14 cellular contexts compared by ENCODE assay signal in genomic region chr9:68505681-68506409, GRCh38. TPM values are rescaled to one million over a fixed set of nuclear protein-coding genes. Genes with fewer than 3 reads are reported as not detected.
DNase-seq lines count a peak whose midpoint lies in the region; ATAC-seq, FAIRE-seq and TF ChIP-seq lines count a peak whose summit lies in the region.
"Had no signal": no experiment of that assay in that cellular context is flagged by ENCODE, and none has a peak within 500 bp of the region (broad histone marks: within the 10 kb centered on the region; RNA-seq: fewer than 3 reads in every experiment).

No MANE protein-coding gene starts in this region.

- no peak overlapping the region for H3K4me2 ChIP-seq in neural progenitor cell

- peak; percentile 4 for FAIRE-seq in GM19239 (lab: Jason Lieb, UNC)
- FAIRE-seq: TTC549 had no signal

- no peak overlapping the region for H3K27ac Mint-ChIP-seq in neural progenitor cell
- H3K27ac Mint-ChIP-seq: stimulated activated effector memory CD8-positive, alpha-beta T cell treated with anti-CD3 and anti-CD28 coated beads, Interleukin-12 subunit alpha, Interleukin-12 subunit beta, amount 100 ng/mL, for 72 hours had no signal

- H3K27me3 Mint-ChIP-seq in neural progenitor cell (ENCODE audit: insufficient read depth, low read depth) = peaks cover 2% of the 10 kb centered on the region

- TF ChIP-seq CTCF in neural progenitor cell (IDR thresholded peaks at IDR 0.05) = no peak

- H3K36me3 ChIP-seq in neural progenitor cell = no peaks in the 10 kb centered on the region

- no peak for TF ChIP-seq POLR2A in erythroblast (IDR thresholded peaks at IDR 0.05; ENCODE audit: low read length)

- ATAC-seq in HG03378 (IDR thresholded peaks at IDR 0.05; ENCODE audit: unreplicated experiment) (peak; percentile 78), sciatic nerve (peak; percentile 22), HG03139 (IDR thresholded peaks at IDR 0.05; ENCODE audit: unreplicated experiment) (no peak)
- ATAC-seq: HCT116; stimulated activated effector memory CD8-positive, alpha-beta T cell treated with anti-CD3 and anti-CD28 coated beads, Interleukin-12 subunit alpha, Interleukin-12 subunit beta, amount 100 ng/mL, for 72 hours had no signal

- H3F3A ChIP-seq in neural progenitor cell (ENCODE audit: low read depth) = peaks cover 13% of the 10 kb centered on the region

- intact Hi-C loops in sciatic nerve (cut with DNase I) = no loop called here

- no peaks in the 10 kb centered on the region for H3K9me3 Mint-ChIP-seq in neural progenitor cell
- H3K9me3 Mint-ChIP-seq: stimulated activated effector memory CD8-positive, alpha-beta T cell treated with anti-CD3 and anti-CD28 coated beads, Interleukin-12 subunit alpha, Interleukin-12 subunit beta, amount 100 ng/mL, for 72 hours had no signal

- no peak overlapping the region for H3K27ac ChIP-seq in neural progenitor cell

- no peaks in the 10 kb centered on the region for H3K9me3 ChIP-seq in neural progenitor cell (ENCODE audit: low read depth)

- H4K20me1 ChIP-seq in neural progenitor cell (ENCODE audit: low read depth) = no peaks in the 10 kb centered on the region

- no peak overlapping the region for H3K4me3 Mint-ChIP-seq in neural progenitor cell
- H3K4me3 Mint-ChIP-seq: stimulated activated effector memory CD8-positive, alpha-beta T cell treated with anti-CD3 and anti-CD28 coated beads, Interleukin-12 subunit alpha, Interleukin-12 subunit beta, amount 100 ng/mL, for 72 hours had no signal

- H2AFZ ChIP-seq in neural progenitor cell (replicated peaks) = no peak overlapping the region

- H3K4me1 ChIP-seq in neural progenitor cell = peaks cover 29% of the 10 kb centered on the region

- DNase-seq in GM19239 (ENCODE audit: insufficient read length, low spot score) (no peak), erythroblast (lab: John Stamatoyannopoulos, UW) (peak; percentile 5 to 8), sciatic nerve (ENCODE audit: low spot score) (no peak), neural progenitor cell (ENCODE audit: low spot score) (no peak), NCI-H1694 (lab: John Stamatoyannopoulos, UW) (no peak)
- DNase-seq in stimulated activated CD4-positive, alpha-beta T cell treated with anti-CD3 and anti-CD28 coated beads, Interleukin-4, amount 100 ng/mL, for 1 hour = no peak
- DNase-seq: anterior cingulate cortex, NCI-H1436, posterior cingulate gyrus had no signal

- H3K4me1 Mint-ChIP-seq in neural progenitor cell = peaks cover 26% of the 10 kb centered on the region
- H3K4me1 Mint-ChIP-seq: stimulated activated effector memory CD8-positive, alpha-beta T cell treated with anti-CD3 and anti-CD28 coated beads, Interleukin-12 subunit alpha, Interleukin-12 subunit beta, amount 100 ng/mL, for 72 hours had no signal

- peaks cover 3% of the 10 kb centered on the region for H3K36me3 Mint-ChIP-seq in neural progenitor cell
- H3K36me3 Mint-ChIP-seq: stimulated activated effector memory CD8-positive, alpha-beta T cell treated with anti-CD3 and anti-CD28 coated beads, Interleukin-12 subunit alpha, Interleukin-12 subunit beta, amount 100 ng/mL, for 72 hours had no signal

- H3K27me3 ChIP-seq in neural progenitor cell = peaks cover 94% of the 10 kb centered on the region

- H3K9ac ChIP-seq in neural progenitor cell = no peak overlapping the region

- no peaks in the 10 kb centered on the region for H3K79me2 ChIP-seq in neural progenitor cell (ENCODE audit: low read depth)

- no peak overlapping the region for H3K4me3 ChIP-seq in neural progenitor cell

RNA-seq across cellular contexts. Expression of gene TMEM252, which starts 34.8 kb away (rescaled TPM):
- total RNA-seq in sciatic nerve (not detected), neural progenitor cell (ENCODE audit: low replicate concordance) (not detected in 2 replicates)

Comparison
In these comparisons a context has a peak if more than half of its experiments do, and no peak if none do; other contexts are left out.
1. DNase-seq: peak in erythroblast (2 of 2); none in GM19239 (single experiment), sciatic nerve (single experiment), neural progenitor cell (single experiment), NCI-H1694 (single experiment) and stimulated activated CD4-positive, alpha-beta T cell treated with anti-CD3 and anti-CD28 coated beads, Interleukin-4, amount 100 ng/mL, for 1 hour (single experiment).